Comparison of ENCODE assay signal across 1 cellular context in genomic region chr20:10478205-10478604, GRCh38.
TF ChIP-seq lines count a peak whose summit lies in the region.

No MANE protein-coding gene starts in this region.

TF ChIP-seq in GM12878, 131 proteins besides CTCF, POLR2A, EP300 and RAD21 (continued from another document):
- peak; percentile 92 for TF ChIP-seq BCL3 (IDR thresholded peaks at IDR 0.05; ENCODE audit: borderline replicate concordance, insufficient read depth, low read depth, low read length, poor library complexity, severe bottlenecking)
- no peak for TF ChIP-seq RELA (IDR thresholded peaks at IDR 0.05; ENCODE audit: borderline replicate concordance, partially characterized antibody)
- TF ChIP-seq ATF7 (IDR thresholded peaks at IDR 0.05; ENCODE audit: low read depth) = peak; percentile 50; the same call in 1 of the 2 replicates
- peak; percentile 74 for TF ChIP-seq FOXM1 (IDR thresholded peaks at IDR 0.05; ENCODE audit: low read depth, low read length)
- no peak for TF ChIP-seq HSF1 (IDR thresholded peaks at IDR 0.05; ENCODE audit: low read depth, low read length)
- peak; percentile 76 for TF ChIP-seq PBX3 (IDR thresholded peaks at IDR 0.05; ENCODE audit: insufficient replicate concordance, low read depth, low read length)
- peak; percentile 43 for TF ChIP-seq MEF2B (IDR thresholded peaks at IDR 0.05; ENCODE audit: partially characterized antibody, poor library complexity, severe bottlenecking)
- peak; percentile 94 for TF ChIP-seq PKNOX1 (IDR thresholded peaks at IDR 0.05)
- TF ChIP-seq FOXK2 (IDR thresholded peaks at IDR 0.05) = peak; percentile 65
- peak; percentile 90 for TF ChIP-seq JUNB (IDR thresholded peaks at IDR 0.05)
- no peak for TF ChIP-seq ASH2L (IDR thresholded peaks at IDR 0.05; ENCODE audit: borderline replicate concordance, low read depth)
- TF ChIP-seq CREM (IDR thresholded peaks at IDR 0.05; ENCODE audit: low read depth) = 0 out of 2 replicates have a peak, but pooled peaks have one; percentile 34
- TF ChIP-seq ETV6 (conservative IDR thresholded peaks at IDR 0.05 in 1 of 2, IDR thresholded peaks at IDR 0.05 in 1 of 2; ENCODE audit: borderline replicate concordance in 1 of 2, low read depth in 1 of 2) = peak in 1 of 2 experiments; percentile 73; a peak in 1 of 4 replicates
- 0 out of 4 replicates have a peak, but pooled peaks of 1 of the 2 experiments have one; percentile 9 for TF ChIP-seq BHLHE40 (IDR thresholded peaks at IDR 0.05; ENCODE audit: borderline replicate concordance in 1 of 2, low read depth in 2 of 2, low read length in 1 of 2)
- peak; percentile 88 for TF ChIP-seq NFIC (IDR thresholded peaks at IDR 0.05; ENCODE audit: low read depth, low read length)
- peak; percentile 78; the same call in 1 of the 2 replicates for TF ChIP-seq TCF12 (IDR thresholded peaks at IDR 0.05; ENCODE audit: low read depth, low read length)
- peak; percentile 27; the same call in 1 of the 2 replicates for TF ChIP-seq IRF4 (IDR thresholded peaks at IDR 0.05; ENCODE audit: low read depth, low read length)
- no peak for TF ChIP-seq REST (IDR thresholded peaks at IDR 0.05; ENCODE audit: low read depth, low read length)
- TF ChIP-seq RUNX3 (IDR thresholded peaks at IDR 0.05; ENCODE audit: low read length) = peak; percentile 58
- peak; percentile 50 to 68; a peak in 3 of 4 replicates for TF ChIP-seq IKZF2 (IDR thresholded peaks at IDR 0.05)
- peak; percentile 49; the same call in 1 of the 2 replicates for TF ChIP-seq RELB (IDR thresholded peaks at IDR 0.05; ENCODE audit: low read depth)
- TF ChIP-seq BACH1 (IDR thresholded peaks at IDR 0.05; ENCODE audit: borderline replicate concordance) = 0 out of 2 replicates have a peak, but pooled peaks have one; percentile 27
- peak; percentile 61; the same call in 1 of the 2 replicates for TF ChIP-seq ZBED1 (IDR thresholded peaks at IDR 0.05; ENCODE audit: borderline replicate concordance)
- TF ChIP-seq DPF2 (IDR thresholded peaks at IDR 0.05) = peak; percentile 44; the same call in 1 of the 2 replicates
- no peak for TF ChIP-seq TARDBP (IDR thresholded peaks at IDR 0.05; ENCODE audit: borderline replicate concordance)
- TF ChIP-seq SKIL (IDR thresholded peaks at IDR 0.05; ENCODE audit: low read depth, poor library complexity, severe bottlenecking) = peak; percentile 73
TF ChIP-seq in GM12878: peak in this region for 26.
